Comparison of ENCODE assay signal across 8 cellular contexts in genomic region chrX:85243761-85244410, GRCh38. TPM values are rescaled to one million over a fixed set of nuclear protein-coding genes. Genes with fewer than 3 reads are reported as not detected.
DNase-seq lines count a peak whose midpoint lies in the region; ATAC-seq, FAIRE-seq and TF ChIP-seq lines count a peak whose summit lies in the region.

Gene SATL1, minus strand, starts transcription at chrX:85243779. Its CDS starts 134,811 bp downstream, at chrX:85108968.
Gene ZNF711, plus strand, starts transcription at chrX:85243991. Its CDS starts 3,582 bp downstream, at chrX:85247573.

- H3K9me3 ChIP-seq in AG04450 (ENCODE audit: control insufficient read depth, insufficient read depth, low read length) (no peaks in the 10 kb centered on the region; the same call in 1 of the 2 replicates), astrocyte (ENCODE audit: insufficient read depth, low read depth, low read length) (no peaks in the 10 kb centered on the region), hepatocyte (ENCODE audit: low read depth) (no peaks in the 10 kb centered on the region)

- H2AFZ ChIP-seq in astrocyte (ENCODE audit: low read depth, low read length) = peak within 1 kb of the TSS; percentile 88
- peak within 1 kb of the TSS; percentile 83 for H2AFZ ChIP-seq in hepatocyte

- H3K27me3 ChIP-seq in AG04450 (ENCODE audit: control insufficient read depth, insufficient read depth, low read length) = no peaks in the 10 kb centered on the region
- no peaks in the 10 kb centered on the region for H3K27me3 ChIP-seq in astrocyte (ENCODE audit: insufficient read depth, low read length)
- no peaks in the 10 kb centered on the region for H3K27me3 ChIP-seq in hepatocyte

- H3K27ac ChIP-seq in AG04450 (ENCODE audit: low read depth, low read length) (no peak within 1 kb of the TSS), astrocyte (ENCODE audit: low read depth, low read length) (peak within 1 kb of the TSS; percentile 68), hepatocyte (peak within 1 kb of the TSS; percentile 97)

- POLR2A ChIA-PET in AG04450 (lab: Yijun Ruan, JAX) = no interaction called here

- no peaks in the 10 kb centered on the region for H4K20me1 ChIP-seq in astrocyte (ENCODE audit: insufficient read depth, low read length)
- H4K20me1 ChIP-seq in hepatocyte (ENCODE audit: insufficient read depth, poor library complexity, severe bottlenecking) = no peaks in the 10 kb centered on the region

- H3K36me3 ChIP-seq in astrocyte (ENCODE audit: insufficient read depth, low read length) (no peaks in the 10 kb centered on the region), hepatocyte (replicated peaks; ENCODE audit: insufficient read depth, low read depth) (no peaks in the 10 kb centered on the region)

- WGBS in hepatocyte (ENCODE audit: low lambda C conversion rate, missing lambda C conversion rate) = 43% methylated on average over 62 of the region's 65 CpGs

- H3K4me3 ChIP-seq in AG04450 (ENCODE audit: low read depth, low read length) (peak within 1 kb of the TSS; percentile 76), astrocyte (ENCODE audit: insufficient read depth, low read depth, low read length) (peak within 1 kb of the TSS; percentile 87), hepatocyte (peak within 1 kb of the TSS; percentile 52)

- DNase-seq in AG04450 (ENCODE audit: low read depth, low spot score) (no peak), NCI-H82 (lab: John Stamatoyannopoulos, UW) (peak; percentile 97), astrocyte (ENCODE audit: low read depth) (peak; percentile 65), hepatocyte (ENCODE audit: low spot score) (peak; percentile 85), pons (ENCODE audit: low spot score) (peak; percentile 37)
- no peak for DNase-seq in effector CD4-positive, alpha-beta T cell

- H3K27me3 Mint-ChIP-seq in astrocyte (ENCODE audit: low read depth, unreplicated experiment) = no peaks in the 10 kb centered on the region

- FAIRE-seq in astrocyte (lab: Jason Lieb, UNC) = no peak

- TF ChIP-seq CTCF in AG04450 (IDR thresholded peaks at IDR 0.05; ENCODE audit: low read depth, low read length) = no peak
- no peak for TF ChIP-seq CTCF in astrocyte (IDR thresholded peaks at IDR 0.05; ENCODE audit: insufficient read depth, low read depth, low read length)
- no peak for TF ChIP-seq CTCF in hepatocyte (IDR thresholded peaks at IDR 0.05; ENCODE audit: poor library complexity)

- H3K9me2 ChIP-seq in hepatocyte (replicated peaks; ENCODE audit: insufficient read depth) = no peaks in the 10 kb centered on the region

- no peaks in the 10 kb centered on the region for H3K36me3 Mint-ChIP-seq in astrocyte (ENCODE audit: low read depth, unreplicated experiment)

- peak; percentile 43 for ATAC-seq in GM18517 (IDR thresholded peaks at IDR 0.05; ENCODE audit: unreplicated experiment)
- peak; percentile 53 for ATAC-seq in HG03354 (IDR thresholded peaks at IDR 0.05; ENCODE audit: poor library complexity, severe bottlenecking, unreplicated experiment)

- H3K4me1 ChIP-seq in astrocyte (ENCODE audit: insufficient read depth, low read length) (no peaks in the 10 kb centered on the region), hepatocyte (ENCODE audit: insufficient read depth) (no peaks in the 10 kb centered on the region)

- H3K4me2 ChIP-seq in astrocyte (ENCODE audit: low read length) = peak within 1 kb of the TSS; percentile 83
- peak within 1 kb of the TSS; percentile 67 for H3K4me2 ChIP-seq in hepatocyte

- H3K4me1 Mint-ChIP-seq in astrocyte (ENCODE audit: low read depth, unreplicated experiment) = peaks cover 2% of the 10 kb centered on the region

- peak within 1 kb of the TSS; percentile 90 for H3K9ac ChIP-seq in astrocyte (ENCODE audit: low read length)

- peak within 1 kb of the TSS; percentile 97 for H3K4me3 Mint-ChIP-seq in astrocyte (ENCODE audit: unreplicated experiment)

- H3K27ac Mint-ChIP-seq in astrocyte (ENCODE audit: unreplicated experiment) = peak within 1 kb of the TSS; percentile 82

- CTCF ChIA-PET in AG04450 (lab: Charles Lee) = no interaction called here

- H3K9me3 Mint-ChIP-seq in astrocyte (ENCODE audit: unreplicated experiment) = no peaks in the 10 kb centered on the region

- H3K79me2 ChIP-seq in astrocyte (ENCODE audit: insufficient read depth, low read length) (peaks cover 20% of the 10 kb centered on the region), hepatocyte (peaks cover 35% of the 10 kb centered on the region)

RNA-seq across cellular contexts. Expression of gene SATL1, which starts in this region (rescaled TPM):
- polyA plus RNA-seq in AG04450 (2011; rRNA removed) (not detected in 2 replicates), hepatocyte (0.17 and 0.30 TPM in 2 replicates)
- not detected in 2 replicates for polyA minus RNA-seq in AG04450 (2011; rRNA and poly(A)+ RNA removed)
- total RNA-seq in astrocyte (0.09 and 0.19 TPM in 2 replicates), hepatocyte (0.17 and 0.32 TPM in 2 replicates)

RNA-seq across cellular contexts. Expression of gene ZNF711, which starts in this region (rescaled TPM):
- polyA plus RNA-seq in AG04450 (2011; rRNA removed) (6.0 and 9.3 TPM in 2 replicates), hepatocyte (16.2 and 16.6 TPM in 2 replicates)
- 1.9 and 5.0 TPM in 2 replicates for polyA minus RNA-seq in AG04450 (2011; rRNA and poly(A)+ RNA removed)
- total RNA-seq in astrocyte (10.8 and 12.5 TPM in 2 replicates), hepatocyte (31.7 and 34.1 TPM in 2 replicates)

Comparison
In these comparisons a context has a peak if more than half of its experiments do, and no peak if none do; other contexts are left out.
1. DNase-seq: peak in NCI-H82 (single experiment), astrocyte (single experiment), hepatocyte (single experiment) and pons (single experiment); none in AG04450 (single experiment) and effector CD4-positive, alpha-beta T cell (single experiment).
2. Peak in every context shown above with its lines, with median percentiles within 50 percentile points of each other: H3K4me3 ChIP-seq.